1 cellular context compared by ENCODE assay signal in genomic region chr14:77760381-77761204, GRCh38.
TF ChIP-seq lines count a peak whose summit lies in the region.

Gene SNW1 (minus strand): TSS chr14:77761156. CDS start chr14:77761127, 29 bp downstream.

TF ChIP-seq in K562, 482 proteins besides CTCF, POLR2A, EP300 and RAD21 (continued from another document and continues in another):
- TF ChIP-seq THRA (IDR thresholded peaks at IDR 0.05): no peak
- TF ChIP-seq YY1 (IDR thresholded peaks at IDR 0.05; ENCODE audit: borderline replicate concordance in 1 of 3, control insufficient read depth in 1 of 3, extremely low read depth in 1 of 3, insufficient read depth in 3 of 3, insufficient read length in 1 of 3, insufficient replicate concordance in 2 of 3, low read depth in 1 of 3, low read length in 2 of 3): peak; percentile 52 to 93 (median 87)
- TF ChIP-seq RBFOX2 (IDR thresholded peaks at IDR 0.05; ENCODE audit: low read depth, low read length): peak; percentile 88
- no peak for TF ChIP-seq NCOA6 (IDR thresholded peaks at IDR 0.05)
- TF ChIP-seq ZNF609 (CRISPR knock-in tag; IDR thresholded peaks at IDR 0.05; ENCODE audit: borderline replicate concordance): no peak
- TF ChIP-seq IFI16 (CRISPR knock-in tag; IDR thresholded peaks at IDR 0.05): no peak
- TF ChIP-seq DPF2 (IDR thresholded peaks at IDR 0.05): no peak
- TF ChIP-seq ZNF444 (CRISPR knock-in tag; IDR thresholded peaks at IDR 0.05): no peak
- TF ChIP-seq MLX (CRISPR knock-in tag; conservative IDR thresholded peaks at IDR 0.05): no peak
- no peak for TF ChIP-seq RBM22 (IDR thresholded peaks at IDR 0.05; ENCODE audit: low read depth, low read length, poor library complexity, severe bottlenecking)
- TF ChIP-seq MED1 (CRISPR knock-in tag; IDR thresholded peaks at IDR 0.05; ENCODE audit: borderline replicate concordance): no peak
- peak; percentile 60 for TF ChIP-seq TAF9B (IDR thresholded peaks at IDR 0.05; ENCODE audit: partially characterized antibody)
- TF ChIP-seq MYBL2 (IDR thresholded peaks at IDR 0.05; ENCODE audit: low read depth): no peak
- TF ChIP-seq MYBL2 (CRISPR knock-in tag; IDR thresholded peaks at IDR 0.05; ENCODE audit: borderline replicate concordance): no peak
- no peak for TF ChIP-seq MXD1 (CRISPR knock-in tag; IDR thresholded peaks at IDR 0.05; ENCODE audit: borderline replicate concordance, poor library complexity, severe bottlenecking)
- no peak for TF ChIP-seq CBX8 (IDR thresholded peaks at IDR 0.05; ENCODE audit: borderline replicate concordance, extremely low read depth, low read depth, low read length, poor library complexity, severe bottlenecking)
- no peak for TF ChIP-seq HDAC3 (IDR thresholded peaks at IDR 0.05; ENCODE audit: borderline replicate concordance, partially characterized antibody)
- no peak for TF ChIP-seq ZNF449 (CRISPR knock-in tag; IDR thresholded peaks at IDR 0.05)
- TF ChIP-seq ZNF23 (CRISPR knock-in tag; IDR thresholded peaks at IDR 0.05): no peak
- no peak for TF ChIP-seq MTF1 (CRISPR knock-in tag; IDR thresholded peaks at IDR 0.05; ENCODE audit: borderline replicate concordance)
- no peak for TF ChIP-seq BCLAF1 (IDR thresholded peaks at IDR 0.05; ENCODE audit: borderline replicate concordance in 1 of 2, control insufficient read depth in 1 of 2, low read depth in 2 of 2, low read length in 1 of 2)
- no peak for TF ChIP-seq CBFA2T3 (IDR thresholded peaks at IDR 0.05)
- TF ChIP-seq ZFX (CRISPR knock-in tag; IDR thresholded peaks at IDR 0.05): peak; percentile 97
- TF ChIP-seq POLR2H (tag; IDR thresholded peaks at IDR 0.05; ENCODE audit: low read depth): peak; percentile 54; the same call in 1 of the 2 replicates
- TF ChIP-seq ZNF398 (CRISPR knock-in tag; IDR thresholded peaks at IDR 0.05): no peak
- no peak for TF ChIP-seq ZNF518B (CRISPR knock-in tag; IDR thresholded peaks at IDR 0.05)
- TF ChIP-seq PRPF4 (IDR thresholded peaks at IDR 0.05; ENCODE audit: insufficient read depth, low read depth, low read length, poor library complexity, severe bottlenecking): no peak
- TF ChIP-seq JUND (IDR thresholded peaks at IDR 0.05; ENCODE audit: borderline replicate concordance, low read depth, low read length): no peak
- TF ChIP-seq JUND (tag; IDR thresholded peaks at IDR 0.05; ENCODE audit: borderline replicate concordance, low read depth, low read length): 0 out of 3 replicates have a peak, but pooled peaks have one; percentile 7
- TF ChIP-seq HDGF (IDR thresholded peaks at IDR 0.05): no peak
- TF ChIP-seq MAZ (CRISPR knock-in tag; conservative IDR thresholded peaks at IDR 0.05 in 1 of 2, IDR thresholded peaks at IDR 0.05 in 1 of 2): peak in 1 of 2 experiments; percentile 55; a peak in 1 of 4 replicates
- TF ChIP-seq ARID4B (CRISPR knock-in tag; IDR thresholded peaks at IDR 0.05): peak; percentile 80
